Comparison of ENCODE assay signal across 1 cellular context in the genomic region with DNA sequence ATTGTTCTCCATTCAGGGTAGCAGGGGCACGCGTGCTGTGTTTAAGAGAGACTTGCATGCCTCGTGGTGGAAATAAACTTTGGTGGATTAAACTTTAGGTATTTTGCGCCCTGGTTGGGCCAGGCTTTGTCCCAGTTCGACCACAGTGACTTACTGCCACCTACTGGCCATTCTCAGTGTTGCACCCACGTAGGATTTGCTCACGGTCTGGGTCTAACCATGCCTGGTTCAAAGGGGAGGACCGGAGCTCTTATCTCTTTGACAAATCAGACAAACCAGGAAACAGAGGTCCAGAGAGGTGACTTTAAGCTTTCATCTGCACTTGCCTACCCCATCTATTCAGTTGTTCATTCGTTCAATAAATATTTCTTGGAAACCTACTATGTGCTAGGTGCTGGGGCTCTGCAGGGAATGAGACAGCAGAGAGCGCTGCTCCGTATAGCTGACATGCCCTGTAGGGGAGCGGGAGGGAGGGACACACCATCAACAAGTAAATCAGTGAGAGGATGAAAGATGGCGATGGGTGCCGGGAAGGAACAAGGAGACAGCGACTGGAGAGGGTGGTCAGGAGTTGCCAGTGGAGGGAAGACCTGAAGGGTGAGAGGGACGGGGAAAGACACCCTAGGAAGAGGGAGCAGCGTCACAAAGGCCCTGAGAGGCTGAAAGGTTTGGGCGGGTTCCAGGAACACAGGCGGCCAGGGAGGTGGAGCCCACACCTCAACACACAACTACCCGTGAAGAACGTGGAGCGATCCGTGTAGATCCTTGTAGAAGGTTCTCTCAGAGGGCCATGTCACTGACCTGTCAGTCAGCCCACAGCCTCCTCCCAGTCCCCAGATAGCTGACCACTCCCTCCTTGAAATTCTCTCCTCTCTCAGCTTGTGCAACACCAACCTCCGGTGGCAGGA.
TF ChIP-seq lines count a peak whose summit lies in the region.

No MANE protein-coding gene starts in this region.

TF ChIP-seq in HepG2, 621 proteins besides CTCF, POLR2A, EP300 and RAD21 (continued from another document and continues in another):
- TF ChIP-seq, protein P1, sequence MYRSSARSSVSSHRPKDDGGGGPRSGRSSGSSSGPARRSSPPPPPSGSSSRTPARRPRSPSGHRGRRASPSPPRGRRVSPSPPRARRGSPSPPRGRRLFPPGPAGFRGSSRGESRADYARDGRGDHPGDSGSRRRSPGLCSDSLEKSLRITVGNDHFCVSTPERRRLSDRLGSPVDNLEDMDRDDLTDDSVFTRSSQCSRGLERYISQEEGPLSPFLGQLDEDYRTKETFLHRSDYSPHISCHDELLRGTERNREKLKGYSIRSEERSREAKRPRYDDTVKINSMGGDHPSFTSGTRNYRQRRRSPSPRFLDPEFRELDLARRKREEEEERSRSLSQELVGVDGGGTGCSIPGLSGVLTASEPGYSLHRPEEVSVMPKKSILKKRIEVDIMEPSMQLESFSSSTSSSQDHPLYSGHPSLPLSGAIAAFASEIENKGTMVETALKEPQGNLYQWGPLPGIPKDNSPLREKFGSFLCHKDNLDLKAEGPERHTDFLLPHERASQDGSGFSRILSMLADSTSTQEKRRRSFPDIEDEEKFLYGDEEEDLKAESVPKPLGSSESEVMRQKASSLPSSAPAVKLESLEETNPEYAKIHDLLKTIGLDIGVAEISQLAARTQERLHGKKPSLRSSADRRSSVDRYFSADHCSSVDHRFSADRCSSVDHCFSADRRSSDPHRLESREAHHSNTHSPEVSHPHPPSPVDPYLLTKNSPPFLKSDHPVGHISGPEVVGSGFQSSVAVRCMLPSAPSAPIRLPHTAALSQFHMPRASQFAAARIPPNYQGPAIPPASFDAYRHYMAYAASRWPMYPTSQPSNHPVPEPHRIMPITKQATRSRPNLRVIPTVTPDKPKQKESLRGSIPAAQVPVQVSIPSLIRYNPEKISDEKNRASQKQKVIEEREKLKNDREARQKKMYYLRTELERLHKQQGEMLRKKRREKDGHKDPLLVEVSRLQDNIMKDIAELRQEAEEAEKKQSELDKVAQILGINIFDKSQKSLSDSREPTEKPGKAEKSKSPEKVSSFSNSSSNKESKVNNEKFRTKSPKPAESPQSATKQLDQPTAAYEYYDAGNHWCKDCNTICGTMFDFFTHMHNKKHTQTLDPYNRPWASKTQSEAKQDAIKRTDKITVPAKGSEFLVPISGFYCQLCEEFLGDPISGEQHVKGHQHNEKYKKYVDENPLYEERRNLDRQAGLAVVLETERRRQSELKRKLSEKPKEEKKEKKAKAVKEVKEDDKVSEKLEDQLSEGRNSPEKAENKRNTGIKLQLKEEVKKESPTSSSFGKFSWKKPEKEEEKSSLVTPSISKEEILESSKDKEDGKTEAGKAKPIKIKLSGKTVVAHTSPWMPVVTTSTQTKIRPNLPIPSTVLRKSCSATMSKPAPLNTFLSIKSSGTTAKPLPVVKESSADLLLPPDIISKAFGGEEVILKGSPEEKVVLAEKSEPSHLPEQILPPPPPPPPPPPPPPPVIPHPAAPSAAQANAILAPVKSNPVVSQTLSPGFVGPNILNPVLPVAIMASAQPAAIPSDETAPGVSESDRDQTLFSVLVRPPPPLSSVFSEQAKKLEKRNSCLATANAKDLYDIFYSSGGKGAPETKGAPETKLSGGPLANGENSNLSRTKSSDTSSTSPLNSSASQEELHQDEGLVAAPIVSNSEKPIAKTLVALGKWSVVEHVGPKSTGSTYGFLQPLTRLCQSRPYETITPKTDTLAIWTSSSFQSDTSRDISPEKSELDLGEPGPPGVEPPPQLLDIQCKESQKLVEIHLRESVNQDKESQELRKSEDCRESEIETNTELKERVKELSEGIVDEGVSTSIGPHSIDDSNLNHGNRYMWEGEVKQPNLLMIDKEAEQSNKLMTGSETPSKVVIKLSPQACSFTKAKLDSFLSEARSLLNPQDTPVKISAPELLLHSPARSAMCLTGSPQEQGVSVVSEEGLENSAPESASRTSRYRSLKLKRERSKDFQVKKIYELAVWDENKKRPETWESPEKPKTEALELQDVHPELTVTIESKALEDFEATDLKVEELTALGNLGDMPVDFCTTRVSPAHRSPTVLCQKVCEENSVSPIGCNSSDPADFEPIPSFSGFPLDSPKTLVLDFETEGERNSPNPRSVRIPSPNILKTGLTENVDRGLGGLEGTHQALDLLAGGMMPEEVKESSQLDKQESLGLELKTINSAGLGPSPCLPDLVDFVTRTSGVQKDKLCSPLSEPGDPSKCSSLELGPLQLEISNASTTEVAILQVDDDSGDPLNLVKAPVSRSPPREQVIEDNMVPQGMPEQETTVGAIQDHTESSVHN (CRISPR knock-in tag; IDR thresholded peaks at IDR 0.05), result no peak
- TF ChIP-seq MAFK (conservative IDR thresholded peaks at IDR 0.05 in 1 of 2, IDR thresholded peaks at IDR 0.05 in 1 of 2; ENCODE audit: low read length in 2 of 2) (no peak), MAF1 (CRISPR knock-in tag; IDR thresholded peaks at IDR 0.05; ENCODE audit: borderline replicate concordance) (no peak), ZKSCAN1 (IDR thresholded peaks at IDR 0.05; ENCODE audit: low read length) (peak; percentile 98), BCL6 (CRISPR knock-in tag; IDR thresholded peaks at IDR 0.05) (peak; percentile 35), RFX5 (IDR thresholded peaks at IDR 0.05; ENCODE audit: low read depth, low read length) (no peak), JUNB (CRISPR knock-in tag; IDR thresholded peaks at IDR 0.05; ENCODE audit: borderline replicate concordance) (no peak), RCOR2 (CRISPR knock-in tag; IDR thresholded peaks at IDR 0.05) (peak; percentile 63; the same call in 1 of the 2 replicates), SOX6 (IDR thresholded peaks at IDR 0.05) (no peak), SOX6 (CRISPR knock-in tag; IDR thresholded peaks at IDR 0.05) (peak; percentile 62; the same call in 1 of the 2 replicates), ZNF660 (CRISPR knock-in tag; IDR thresholded peaks at IDR 0.05; ENCODE audit: borderline replicate concordance, low read depth) (no peak), ZNF451 (CRISPR knock-in tag; IDR thresholded peaks at IDR 0.05) (no peak; the same call in 1 of the 2 replicates), ZNF652 (CRISPR knock-in tag; IDR thresholded peaks at IDR 0.05; ENCODE audit: borderline replicate concordance, low read depth) (no peak), NCOA2 (CRISPR knock-in tag; IDR thresholded peaks at IDR 0.05) (no peak), ZMAT3 (CRISPR knock-in tag; conservative IDR thresholded peaks at IDR 0.05) (0 out of 2 replicates have a peak, but pooled peaks have one; percentile 37), AGO1 (IDR thresholded peaks at IDR 0.05; ENCODE audit: low read depth, low read length, poor library complexity, severe bottlenecking) (no peak), TCF12 (IDR thresholded peaks at IDR 0.05) (no peak), TCF12 (CRISPR knock-in tag; IDR thresholded peaks at IDR 0.05) (no peak), ZNF589 (CRISPR knock-in tag; conservative IDR thresholded peaks at IDR 0.05) (no peak), NFYC (CRISPR knock-in tag; IDR thresholded peaks at IDR 0.05) (no peak), ZNF343 (CRISPR knock-in tag; IDR thresholded peaks at IDR 0.05) (no peak), PRPF4 (IDR thresholded peaks at IDR 0.05; ENCODE audit: low read depth, low read length, poor library complexity, severe bottlenecking) (no peak), ZNF510 (CRISPR knock-in tag; IDR thresholded peaks at IDR 0.05; ENCODE audit: low read depth) (no peak), EZH2 (conservative IDR thresholded peaks at IDR 0.05; ENCODE audit: low read depth, low read length) (no peak), MYNN (CRISPR knock-in tag; IDR thresholded peaks at IDR 0.05; ENCODE audit: low read depth) (no peak), PAF1 (CRISPR knock-in tag; IDR thresholded peaks at IDR 0.05) (no peak)
- TF ChIP-seq, protein P2, sequence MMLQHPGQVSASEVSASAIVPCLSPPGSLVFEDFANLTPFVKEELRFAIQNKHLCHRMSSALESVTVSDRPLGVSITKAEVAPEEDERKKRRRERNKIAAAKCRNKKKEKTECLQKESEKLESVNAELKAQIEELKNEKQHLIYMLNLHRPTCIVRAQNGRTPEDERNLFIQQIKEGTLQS (CRISPR knock-in tag; IDR thresholded peaks at IDR 0.05), result no peak
- TF ChIP-seq, protein P3, sequence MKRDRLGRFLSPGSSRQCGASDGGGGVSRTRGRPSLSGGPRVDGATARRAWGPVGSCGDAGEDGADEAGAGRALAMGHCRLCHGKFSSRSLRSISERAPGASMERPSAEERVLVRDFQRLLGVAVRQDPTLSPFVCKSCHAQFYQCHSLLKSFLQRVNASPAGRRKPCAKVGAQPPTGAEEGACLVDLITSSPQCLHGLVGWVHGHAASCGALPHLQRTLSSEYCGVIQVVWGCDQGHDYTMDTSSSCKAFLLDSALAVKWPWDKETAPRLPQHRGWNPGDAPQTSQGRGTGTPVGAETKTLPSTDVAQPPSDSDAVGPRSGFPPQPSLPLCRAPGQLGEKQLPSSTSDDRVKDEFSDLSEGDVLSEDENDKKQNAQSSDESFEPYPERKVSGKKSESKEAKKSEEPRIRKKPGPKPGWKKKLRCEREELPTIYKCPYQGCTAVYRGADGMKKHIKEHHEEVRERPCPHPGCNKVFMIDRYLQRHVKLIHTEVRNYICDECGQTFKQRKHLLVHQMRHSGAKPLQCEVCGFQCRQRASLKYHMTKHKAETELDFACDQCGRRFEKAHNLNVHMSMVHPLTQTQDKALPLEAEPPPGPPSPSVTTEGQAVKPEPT (CRISPR knock-in tag; IDR thresholded peaks at IDR 0.05; ENCODE audit: low read depth), result peak; percentile 77; the same call in 1 of the 2 replicates
- TF ChIP-seq, protein P4, sequence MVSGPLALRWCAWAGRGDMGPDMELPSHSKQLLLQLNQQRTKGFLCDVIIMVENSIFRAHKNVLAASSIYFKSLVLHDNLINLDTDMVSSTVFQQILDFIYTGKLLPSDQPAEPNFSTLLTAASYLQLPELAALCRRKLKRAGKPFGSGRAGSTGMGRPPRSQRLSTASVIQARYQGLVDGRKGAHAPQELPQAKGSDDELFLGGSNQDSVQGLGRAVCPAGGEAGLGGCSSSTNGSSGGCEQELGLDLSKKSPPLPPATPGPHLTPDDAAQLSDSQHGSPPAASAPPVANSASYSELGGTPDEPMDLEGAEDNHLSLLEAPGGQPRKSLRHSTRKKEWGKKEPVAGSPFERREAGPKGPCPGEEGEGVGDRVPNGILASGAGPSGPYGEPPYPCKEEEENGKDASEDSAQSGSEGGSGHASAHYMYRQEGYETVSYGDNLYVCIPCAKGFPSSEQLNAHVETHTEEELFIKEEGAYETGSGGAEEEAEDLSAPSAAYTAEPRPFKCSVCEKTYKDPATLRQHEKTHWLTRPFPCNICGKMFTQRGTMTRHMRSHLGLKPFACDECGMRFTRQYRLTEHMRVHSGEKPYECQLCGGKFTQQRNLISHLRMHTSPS (CRISPR knock-in tag; IDR thresholded peaks at IDR 0.05; ENCODE audit: low read depth), result no peak
- TF ChIP-seq, protein P5, sequence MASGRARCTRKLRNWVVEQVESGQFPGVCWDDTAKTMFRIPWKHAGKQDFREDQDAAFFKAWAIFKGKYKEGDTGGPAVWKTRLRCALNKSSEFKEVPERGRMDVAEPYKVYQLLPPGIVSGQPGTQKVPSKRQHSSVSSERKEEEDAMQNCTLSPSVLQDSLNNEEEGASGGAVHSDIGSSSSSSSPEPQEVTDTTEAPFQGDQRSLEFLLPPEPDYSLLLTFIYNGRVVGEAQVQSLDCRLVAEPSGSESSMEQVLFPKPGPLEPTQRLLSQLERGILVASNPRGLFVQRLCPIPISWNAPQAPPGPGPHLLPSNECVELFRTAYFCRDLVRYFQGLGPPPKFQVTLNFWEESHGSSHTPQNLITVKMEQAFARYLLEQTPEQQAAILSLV (CRISPR knock-in tag; IDR thresholded peaks at IDR 0.05; ENCODE audit: borderline replicate concordance), result no peak; the same call in 1 of the 2 replicates
- TF ChIP-seq, protein P6, sequence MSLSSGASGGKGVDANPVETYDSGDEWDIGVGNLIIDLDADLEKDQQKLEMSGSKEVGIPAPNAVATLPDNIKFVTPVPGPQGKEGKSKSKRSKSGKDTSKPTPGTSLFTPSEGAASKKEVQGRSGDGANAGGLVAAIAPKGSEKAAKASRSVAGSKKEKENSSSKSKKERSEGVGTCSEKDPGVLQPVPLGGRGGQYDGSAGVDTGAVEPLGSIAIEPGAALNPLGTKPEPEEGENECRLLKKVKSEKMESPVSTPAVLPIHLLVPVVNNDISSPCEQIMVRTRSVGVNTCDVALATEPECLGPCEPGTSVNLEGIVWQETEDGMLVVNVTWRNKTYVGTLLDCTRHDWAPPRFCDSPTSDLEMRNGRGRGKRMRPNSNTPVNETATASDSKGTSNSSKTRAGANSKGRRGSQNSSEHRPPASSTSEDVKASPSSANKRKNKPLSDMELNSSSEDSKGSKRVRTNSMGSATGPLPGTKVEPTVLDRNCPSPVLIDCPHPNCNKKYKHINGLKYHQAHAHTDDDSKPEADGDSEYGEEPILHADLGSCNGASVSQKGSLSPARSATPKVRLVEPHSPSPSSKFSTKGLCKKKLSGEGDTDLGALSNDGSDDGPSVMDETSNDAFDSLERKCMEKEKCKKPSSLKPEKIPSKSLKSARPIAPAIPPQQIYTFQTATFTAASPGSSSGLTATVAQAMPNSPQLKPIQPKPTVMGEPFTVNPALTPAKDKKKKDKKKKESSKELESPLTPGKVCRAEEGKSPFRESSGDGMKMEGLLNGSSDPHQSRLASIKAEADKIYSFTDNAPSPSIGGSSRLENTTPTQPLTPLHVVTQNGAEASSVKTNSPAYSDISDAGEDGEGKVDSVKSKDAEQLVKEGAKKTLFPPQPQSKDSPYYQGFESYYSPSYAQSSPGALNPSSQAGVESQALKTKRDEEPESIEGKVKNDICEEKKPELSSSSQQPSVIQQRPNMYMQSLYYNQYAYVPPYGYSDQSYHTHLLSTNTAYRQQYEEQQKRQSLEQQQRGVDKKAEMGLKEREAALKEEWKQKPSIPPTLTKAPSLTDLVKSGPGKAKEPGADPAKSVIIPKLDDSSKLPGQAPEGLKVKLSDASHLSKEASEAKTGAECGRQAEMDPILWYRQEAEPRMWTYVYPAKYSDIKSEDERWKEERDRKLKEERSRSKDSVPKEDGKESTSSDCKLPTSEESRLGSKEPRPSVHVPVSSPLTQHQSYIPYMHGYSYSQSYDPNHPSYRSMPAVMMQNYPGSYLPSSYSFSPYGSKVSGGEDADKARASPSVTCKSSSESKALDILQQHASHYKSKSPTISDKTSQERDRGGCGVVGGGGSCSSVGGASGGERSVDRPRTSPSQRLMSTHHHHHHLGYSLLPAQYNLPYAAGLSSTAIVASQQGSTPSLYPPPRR (CRISPR knock-in tag; IDR thresholded peaks at IDR 0.05; ENCODE audit: borderline replicate concordance), result peak; percentile 4; the same call in 1 of the 2 replicates
- TF ChIP-seq, protein P7, sequence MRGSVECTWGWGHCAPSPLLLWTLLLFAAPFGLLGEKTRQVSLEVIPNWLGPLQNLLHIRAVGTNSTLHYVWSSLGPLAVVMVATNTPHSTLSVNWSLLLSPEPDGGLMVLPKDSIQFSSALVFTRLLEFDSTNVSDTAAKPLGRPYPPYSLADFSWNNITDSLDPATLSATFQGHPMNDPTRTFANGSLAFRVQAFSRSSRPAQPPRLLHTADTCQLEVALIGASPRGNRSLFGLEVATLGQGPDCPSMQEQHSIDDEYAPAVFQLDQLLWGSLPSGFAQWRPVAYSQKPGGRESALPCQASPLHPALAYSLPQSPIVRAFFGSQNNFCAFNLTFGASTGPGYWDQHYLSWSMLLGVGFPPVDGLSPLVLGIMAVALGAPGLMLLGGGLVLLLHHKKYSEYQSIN (CRISPR knock-in tag; IDR thresholded peaks at IDR 0.05; ENCODE audit: borderline replicate concordance), result no peak
- TF ChIP-seq, protein P8, sequence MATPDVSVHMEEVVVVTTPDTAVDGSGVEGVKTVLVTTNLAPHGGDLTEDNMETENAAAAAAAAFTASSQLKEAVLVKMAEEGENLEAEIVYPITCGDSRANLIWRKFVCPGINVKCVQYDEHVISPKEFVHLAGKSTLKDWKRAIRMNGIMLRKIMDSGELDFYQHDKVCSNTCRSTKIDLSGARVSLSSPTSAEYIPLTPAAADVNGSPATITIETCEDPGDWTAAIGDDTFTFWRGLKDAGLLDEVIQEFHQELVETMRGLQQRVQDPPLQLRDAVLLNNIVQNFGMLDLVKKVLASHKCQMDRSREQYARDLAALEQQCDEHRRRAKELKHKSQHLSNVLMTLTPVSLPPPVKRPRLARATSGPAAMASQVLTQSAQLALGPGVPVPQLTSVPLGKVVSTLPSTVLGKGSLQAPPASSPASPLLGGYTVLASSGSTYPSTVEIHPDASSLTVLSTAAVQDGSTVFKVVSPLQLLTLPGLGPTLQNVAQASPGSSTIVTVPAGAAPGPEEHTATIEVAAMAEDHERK (CRISPR knock-in tag; IDR thresholded peaks at IDR 0.05; ENCODE audit: low read depth), result no peak
